In the genomic region with DNA sequence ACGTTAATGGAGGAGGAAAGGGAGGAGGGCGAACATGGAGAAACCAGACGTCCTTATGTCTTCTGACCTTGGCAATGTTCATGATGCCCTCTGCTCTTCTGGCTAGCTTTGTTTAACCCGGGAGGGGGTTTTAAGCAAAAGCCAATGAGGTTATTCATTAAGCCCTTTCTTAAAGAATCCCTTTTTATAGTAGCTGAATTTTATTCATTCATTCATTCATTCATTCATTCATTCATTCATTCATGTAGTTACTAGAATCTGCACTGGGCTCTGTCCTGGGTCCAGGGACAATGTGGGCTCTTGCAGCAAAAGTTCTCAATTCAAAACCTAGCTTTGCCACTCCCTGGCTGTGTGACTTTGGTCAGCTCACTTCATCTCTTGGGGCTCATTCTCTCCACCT, we compare ENCODE assay signal across 2 cellular contexts.
TF ChIP-seq lines count a peak whose summit lies in the region.

No MANE protein-coding gene starts in this region.

TF ChIP-seq in GM12878, 131 proteins besides CTCF, POLR2A, EP300 and RAD21:
- TF ChIP-seq ZNF24 (IDR thresholded peaks at IDR 0.05), result peak; percentile 63
- TF ChIP-seq, protein P1, sequence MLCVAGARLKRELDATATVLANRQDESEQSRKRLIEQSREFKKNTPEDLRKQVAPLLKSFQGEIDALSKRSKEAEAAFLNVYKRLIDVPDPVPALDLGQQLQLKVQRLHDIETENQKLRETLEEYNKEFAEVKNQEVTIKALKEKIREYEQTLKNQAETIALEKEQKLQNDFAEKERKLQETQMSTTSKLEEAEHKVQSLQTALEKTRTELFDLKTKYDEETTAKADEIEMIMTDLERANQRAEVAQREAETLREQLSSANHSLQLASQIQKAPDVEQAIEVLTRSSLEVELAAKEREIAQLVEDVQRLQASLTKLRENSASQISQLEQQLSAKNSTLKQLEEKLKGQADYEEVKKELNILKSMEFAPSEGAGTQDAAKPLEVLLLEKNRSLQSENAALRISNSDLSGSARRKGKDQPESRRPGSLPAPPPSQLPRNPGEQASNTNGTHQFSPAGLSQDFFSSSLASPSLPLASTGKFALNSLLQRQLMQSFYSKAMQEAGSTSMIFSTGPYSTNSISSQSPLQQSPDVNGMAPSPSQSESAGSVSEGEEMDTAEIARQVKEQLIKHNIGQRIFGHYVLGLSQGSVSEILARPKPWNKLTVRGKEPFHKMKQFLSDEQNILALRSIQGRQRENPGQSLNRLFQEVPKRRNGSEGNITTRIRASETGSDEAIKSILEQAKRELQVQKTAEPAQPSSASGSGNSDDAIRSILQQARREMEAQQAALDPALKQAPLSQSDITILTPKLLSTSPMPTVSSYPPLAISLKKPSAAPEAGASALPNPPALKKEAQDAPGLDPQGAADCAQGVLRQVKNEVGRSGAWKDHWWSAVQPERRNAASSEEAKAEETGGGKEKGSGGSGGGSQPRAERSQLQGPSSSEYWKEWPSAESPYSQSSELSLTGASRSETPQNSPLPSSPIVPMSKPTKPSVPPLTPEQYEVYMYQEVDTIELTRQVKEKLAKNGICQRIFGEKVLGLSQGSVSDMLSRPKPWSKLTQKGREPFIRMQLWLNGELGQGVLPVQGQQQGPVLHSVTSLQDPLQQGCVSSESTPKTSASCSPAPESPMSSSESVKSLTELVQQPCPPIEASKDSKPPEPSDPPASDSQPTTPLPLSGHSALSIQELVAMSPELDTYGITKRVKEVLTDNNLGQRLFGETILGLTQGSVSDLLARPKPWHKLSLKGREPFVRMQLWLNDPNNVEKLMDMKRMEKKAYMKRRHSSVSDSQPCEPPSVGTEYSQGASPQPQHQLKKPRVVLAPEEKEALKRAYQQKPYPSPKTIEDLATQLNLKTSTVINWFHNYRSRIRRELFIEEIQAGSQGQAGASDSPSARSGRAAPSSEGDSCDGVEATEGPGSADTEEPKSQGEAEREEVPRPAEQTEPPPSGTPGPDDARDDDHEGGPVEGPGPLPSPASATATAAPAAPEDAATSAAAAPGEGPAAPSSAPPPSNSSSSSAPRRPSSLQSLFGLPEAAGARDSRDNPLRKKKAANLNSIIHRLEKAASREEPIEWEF (IDR thresholded peaks at IDR 0.05; ENCODE audit: insufficient replicate concordance, low read depth, low read length), result no peak

TF ChIP-seq in K562, 482 proteins besides CTCF, POLR2A, EP300 and RAD21:
- TF ChIP-seq ZNF24 (IDR thresholded peaks at IDR 0.05), result peak; percentile 86
- TF ChIP-seq HMG20B (CRISPR knock-in tag; IDR thresholded peaks at IDR 0.05), result no peak
